7 cellular contexts compared by ENCODE assay signal in genomic region chr11:6258571-6258998, GRCh38. TPM values are rescaled to one million over a fixed set of nuclear protein-coding genes. Genes with fewer than 3 reads are reported as not detected.
A peak's percentile ranks its signal among the peaks of the same experiment; 100 is the strongest.
DNase-seq lines count a peak whose midpoint lies in the region; ATAC-seq, FAIRE-seq and TF ChIP-seq lines count a peak whose summit lies in the region.
"Had no signal": no experiment of that assay in that cellular context is flagged by ENCODE, and none has a peak within 500 bp of the region (broad histone marks: within the 10 kb centered on the region; RNA-seq: fewer than 3 reads in every experiment).

No MANE protein-coding gene starts in this region.

- H3K9ac ChIP-seq in keratinocyte (ENCODE audit: control insufficient read depth, extremely low read depth, insufficient read depth, low read length) = no peak overlapping the region

- no peak overlapping the region for H2AFZ ChIP-seq in keratinocyte (ENCODE audit: control insufficient read depth, low read length)

- H3K27me3 ChIP-seq in keratinocyte (ENCODE audit: control insufficient read depth, extremely low read depth, insufficient read depth, low read length) (peaks cover 51% of the 10 kb centered on the region), upper lobe of right lung (peaks cover 40% of the 10 kb centered on the region)

- peaks cover under 1% of the 10 kb centered on the region for H3K27me3 Mint-ChIP-seq in T-helper 2 cell treated with Interferon-gamma antibody and Interleukin-4, amounts not matched to agents 5 μg/mL and 100 μg/mL, for 36 hours (ENCODE audit: low read depth)

- H3K36me3 ChIP-seq in keratinocyte (ENCODE audit: control insufficient read depth in 2 of 2, extremely low read depth in 1 of 2, insufficient read depth in 2 of 2, low read length in 2 of 2) (no peaks in the 10 kb centered on the region), upper lobe of right lung (no peaks in the 10 kb centered on the region)

- no peaks in the 10 kb centered on the region for H4K20me1 ChIP-seq in keratinocyte (ENCODE audit: control insufficient read depth, extremely low read depth, insufficient read depth, low read length)

- H3K27ac Mint-ChIP-seq in T-helper 2 cell treated with Interferon-gamma antibody and Interleukin-4, amounts not matched to agents 5 μg/mL and 100 μg/mL, for 36 hours = no peak overlapping the region

- intact Hi-C loops in Right ventricle myocardium superior (cut with DNase I) (loop anchor here (10.0 kb wide), 1 partner anchor 106 kb away; no protein-coding TSS in a partner anchor), Right ventricle myocardium inferior (cut with DNase I) (no loop called here), upper lobe of right lung (cut with DNase I) (no loop called here)

- H3K36me3 Mint-ChIP-seq in T-helper 2 cell treated with Interferon-gamma antibody and Interleukin-4, amounts not matched to agents 5 μg/mL and 100 μg/mL, for 36 hours (ENCODE audit: low read depth) = no peaks in the 10 kb centered on the region

- no peak overlapping the region for H3K4me3 Mint-ChIP-seq in T-helper 2 cell treated with Interferon-gamma antibody and Interleukin-4, amounts not matched to agents 5 μg/mL and 100 μg/mL, for 36 hours

- H3K4me2 ChIP-seq in keratinocyte (ENCODE audit: control insufficient read depth, extremely low read depth, insufficient read depth, low read depth, low read length) = peak overlapping the region; percentile 47

- dilution Hi-C loops in keratinocyte (cut with MboI; ENCODE audit: extremely low pct_ligation_motif_present, low sequenced_read_pairs) = no loop called here

- H3K27ac ChIP-seq in keratinocyte (ENCODE audit: control insufficient read depth, insufficient read depth, low read length) (no peak overlapping the region), upper lobe of right lung (no peak overlapping the region)

- ATAC-seq in Right ventricle myocardium superior (ENCODE audit: poor library complexity) (peak; percentile 36), Right ventricle myocardium inferior (no peak), upper lobe of right lung (peak; percentile 19)

- no peaks in the 10 kb centered on the region for H3K4me1 Mint-ChIP-seq in T-helper 2 cell treated with Interferon-gamma antibody and Interleukin-4, amounts not matched to agents 5 μg/mL and 100 μg/mL, for 36 hours (ENCODE audit: low read depth)

- no peak overlapping the region for H3K4me3 ChIP-seq in keratinocyte (ENCODE audit: control insufficient read depth in 2 of 3, extremely low read depth in 1 of 3, insufficient read depth in 2 of 3, low read depth in 1 of 3, low read length in 3 of 3)
- H3K4me3 ChIP-seq in upper lobe of right lung = peak overlapping the region; percentile 40

- no peak for TF ChIP-seq CTCF in keratinocyte (optimal IDR thresholded peaks at IDR 0.05 in 1 of 3, IDR thresholded peaks at IDR 0.05 in 1 of 3, conservative IDR thresholded peaks at IDR 0.05 in 1 of 3; ENCODE audit: extremely low read depth in 1 of 3, insufficient read depth in 2 of 3, low read length in 3 of 3)
- no peak for TF ChIP-seq CTCF in upper lobe of right lung (IDR thresholded peaks at IDR 0.05)

- peaks cover 2% of the 10 kb centered on the region for H3K4me1 ChIP-seq in keratinocyte (ENCODE audit: control insufficient read depth, extremely low read depth, insufficient read depth, low read length)
- H3K4me1 ChIP-seq in upper lobe of right lung = peaks cover 7% of the 10 kb centered on the region

- DNase-seq in Right ventricle myocardium superior = no peak
- no peak for DNase-seq in Right ventricle myocardium inferior (ENCODE audit: missing footprints)
- no peak for DNase-seq in keratinocyte (ENCODE audit: low read depth, low spot score)
- DNase-seq in upper lobe of right lung = no peak
- no peak for DNase-seq in T-helper 2 cell treated with Interferon-gamma antibody and Interleukin-4, amounts not matched to agents 5 μg/mL and 100 μg/mL, for 36 hours (ENCODE audit: low spot score)
- DNase-seq in DMS153 treated with DMSO at 0.1 percent for 48 hours (lab: John Stamatoyannopoulos, UW; ENCODE audit: unreplicated experiment) = no peak
- DNase-seq: PC-3 had no signal

- no peaks in the 10 kb centered on the region for H3K79me2 ChIP-seq in keratinocyte (ENCODE audit: control insufficient read depth, insufficient read depth, low read length)

- no peak for FAIRE-seq in keratinocyte (lab: Jason Lieb, UNC)

- H3K9me1 ChIP-seq in keratinocyte (ENCODE audit: control insufficient read depth, extremely low read depth, insufficient read depth, low read length) = no peaks in the 10 kb centered on the region

- H3K9me3 ChIP-seq in keratinocyte (ENCODE audit: control insufficient read depth, low read depth, low read length) (no peaks in the 10 kb centered on the region), upper lobe of right lung (no peaks in the 10 kb centered on the region)

- no peaks in the 10 kb centered on the region for H3K9me3 Mint-ChIP-seq in T-helper 2 cell treated with Interferon-gamma antibody and Interleukin-4, amounts not matched to agents 5 μg/mL and 100 μg/mL, for 36 hours

RNA-seq across cellular contexts. Expression of gene CCKBR, which starts 1.1 kb away (rescaled TPM):
- total RNA-seq in Right ventricle myocardium superior (not detected), Right ventricle myocardium inferior (not detected), upper lobe of right lung (not detected)
- polyA plus RNA-seq in keratinocyte = not detected in 3 replicates
- not detected for polyA plus RNA-seq in keratinocyte (2011; ENCODE audit: low read depth)
- polyA plus RNA-seq in keratinocyte (2011; cell fraction: cytosol; rRNA removed) = 0.03 TPM in 1 of 2 replicates, not detected in the other
- polyA plus RNA-seq in keratinocyte (2011; cell fraction: nucleus; rRNA removed) = not detected in 2 replicates
- not detected in 2 replicates for polyA plus RNA-seq in keratinocyte (2012; ENCODE audit: low replicate concordance)
- not detected in 3 replicates for polyA minus RNA-seq in keratinocyte
- polyA minus RNA-seq in keratinocyte (2011; cell fraction: cytosol; rRNA and poly(A)+ RNA removed) = not detected
- polyA minus RNA-seq in keratinocyte (2011; cell fraction: nucleus; rRNA and poly(A)+ RNA removed) = not detected in 2 replicates
- total RNA-seq: PC-3 had no signal

RNA-seq across cellular contexts. Expression of gene CNGA4, which starts 19.7 kb away (rescaled TPM):
- total RNA-seq in Right ventricle myocardium superior = not detected
- total RNA-seq in Right ventricle myocardium inferior = not detected
- 0.09 to 0.18 TPM in 2 of 3 replicates, not detected in the other for polyA plus RNA-seq in keratinocyte
- not detected for polyA plus RNA-seq in keratinocyte (2011; ENCODE audit: low read depth)
- polyA plus RNA-seq in keratinocyte (2011; cell fraction: cytosol; rRNA removed) = 0.06 TPM in 2 replicates
- polyA plus RNA-seq in keratinocyte (2011; cell fraction: nucleus; rRNA removed) = 0.32 and 0.48 TPM in 2 replicates
- polyA plus RNA-seq in keratinocyte (2012; ENCODE audit: low replicate concordance) = not detected in 2 replicates
- polyA minus RNA-seq in keratinocyte = 0.10 to 0.20 TPM in 2 of 3 replicates, not detected in the other
- not detected for polyA minus RNA-seq in keratinocyte (2011; cell fraction: cytosol; rRNA and poly(A)+ RNA removed)
- 0.42 TPM in 1 of 2 replicates, not detected in the other for polyA minus RNA-seq in keratinocyte (2011; cell fraction: nucleus; rRNA and poly(A)+ RNA removed)
- not detected for total RNA-seq in upper lobe of right lung

RNA-seq across cellular contexts. Expression of gene FHIP1B, which starts 24.1 kb away (rescaled TPM):
- total RNA-seq in Right ventricle myocardium superior (12.9 TPM), Right ventricle myocardium inferior (13.3 TPM), upper lobe of right lung (40.6 TPM)
- polyA plus RNA-seq in keratinocyte = 15.2 to 31.6 TPM (median 18.7 TPM) in 3 replicates
- 8.5 TPM for polyA plus RNA-seq in keratinocyte (2011; ENCODE audit: low read depth)
- polyA plus RNA-seq in keratinocyte (2011; cell fraction: cytosol; rRNA removed) = 6.3 and 11.0 TPM in 2 replicates
- 88.3 and 91.8 TPM in 2 replicates for polyA plus RNA-seq in keratinocyte (2011; cell fraction: nucleus; rRNA removed)
- 10.5 and 15.8 TPM in 2 replicates for polyA plus RNA-seq in keratinocyte (2012; ENCODE audit: low replicate concordance)
- 27.1 to 39.5 TPM (median 31.1 TPM) in 3 replicates for polyA minus RNA-seq in keratinocyte
- 18.0 TPM for polyA minus RNA-seq in keratinocyte (2011; cell fraction: cytosol; rRNA and poly(A)+ RNA removed)
- 37.0 and 38.2 TPM in 2 replicates for polyA minus RNA-seq in keratinocyte (2011; cell fraction: nucleus; rRNA and poly(A)+ RNA removed)

RNA-seq across cellular contexts. Expression of gene C11orf42, which starts 53.2 kb away (rescaled TPM):
- total RNA-seq in Right ventricle myocardium superior (not detected), Right ventricle myocardium inferior (not detected), upper lobe of right lung (not detected)
- not detected in 3 replicates for polyA plus RNA-seq in keratinocyte
- not detected for polyA plus RNA-seq in keratinocyte (2011; ENCODE audit: low read depth)
- polyA plus RNA-seq in keratinocyte (2011; cell fraction: cytosol; rRNA removed) = not detected in 2 replicates
- not detected in 2 replicates for polyA plus RNA-seq in keratinocyte (2011; cell fraction: nucleus; rRNA removed)
- polyA plus RNA-seq in keratinocyte (2012; ENCODE audit: low replicate concordance) = 0.13 and 0.24 TPM in 2 replicates
- polyA minus RNA-seq in keratinocyte = not detected in 3 replicates
- polyA minus RNA-seq in keratinocyte (2011; cell fraction: cytosol; rRNA and poly(A)+ RNA removed) = not detected
- polyA minus RNA-seq in keratinocyte (2011; cell fraction: nucleus; rRNA and poly(A)+ RNA removed) = not detected in 2 replicates
- total RNA-seq: PC-3 had no signal

RNA-seq across cellular contexts. Expression of gene OR52W1, which starts 59.6 kb away (rescaled TPM):
- not detected for total RNA-seq in Right ventricle myocardium superior
- total RNA-seq in Right ventricle myocardium inferior = not detected
- polyA plus RNA-seq in keratinocyte = not detected in 3 replicates
- polyA plus RNA-seq in keratinocyte (2011; ENCODE audit: low read depth) = not detected
- polyA plus RNA-seq in keratinocyte (2011; cell fraction: cytosol; rRNA removed) = not detected in 2 replicates
- polyA plus RNA-seq in keratinocyte (2011; cell fraction: nucleus; rRNA removed) = not detected in 2 replicates
- polyA plus RNA-seq in keratinocyte (2012; ENCODE audit: low replicate concordance) = not detected in 2 replicates
- polyA minus RNA-seq in keratinocyte = not detected in 3 replicates
- polyA minus RNA-seq in keratinocyte (2011; cell fraction: cytosol; rRNA and poly(A)+ RNA removed) = not detected
- not detected in 2 replicates for polyA minus RNA-seq in keratinocyte (2011; cell fraction: nucleus; rRNA and poly(A)+ RNA removed)
- total RNA-seq in upper lobe of right lung = not detected
- total RNA-seq: PC-3 had no signal
